ENCODE assay signal across 1 cellular context in the genomic region with DNA sequence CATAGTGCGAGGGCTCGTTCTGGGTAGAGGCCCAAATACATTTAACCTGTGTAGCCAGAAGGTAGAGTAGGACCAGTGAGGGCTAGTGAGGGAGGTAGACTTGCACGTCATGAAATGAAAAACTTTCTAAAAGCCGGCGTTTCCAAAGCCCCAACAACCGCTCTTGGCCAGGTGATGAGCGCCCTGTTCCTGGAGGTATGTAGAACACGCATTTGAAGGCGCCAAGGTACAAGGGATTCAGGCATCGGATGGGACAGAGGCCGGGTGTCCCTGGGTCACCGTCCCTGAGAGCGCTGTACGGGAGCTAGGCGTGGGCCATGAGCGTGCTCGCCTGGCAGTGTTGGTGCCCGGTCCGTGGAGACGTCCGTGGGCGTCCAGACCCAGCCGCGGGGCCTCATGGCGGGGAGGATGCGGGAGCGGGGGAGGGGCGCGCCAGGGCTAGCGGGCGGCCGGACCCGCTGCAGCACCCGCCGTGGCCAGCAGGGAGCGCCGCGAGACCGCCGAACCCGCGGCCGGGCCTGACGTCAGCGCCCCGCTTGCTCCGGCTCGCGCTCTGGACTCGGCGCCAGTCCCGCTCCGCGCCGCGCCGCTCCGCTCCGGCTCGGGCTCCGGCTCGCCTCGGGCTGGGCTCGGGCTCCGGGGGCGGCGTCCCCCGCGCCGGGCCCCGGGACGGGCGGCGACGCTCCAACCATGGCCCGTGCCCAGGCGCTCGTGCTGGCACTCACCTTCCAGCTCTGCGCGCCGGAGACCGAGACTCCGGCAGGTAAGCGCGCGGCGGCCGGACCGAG.
TF ChIP-seq lines count a peak whose summit lies in the region.

A gene (plus strand): TSS at position 568 of the 788 bp plus-strand sequence. CDS start 123 bp downstream, at position 691.

TF ChIP-seq in HepG2, 621 proteins besides CTCF, POLR2A, EP300 and RAD21 (continued from another document and continues in another):
- TF ChIP-seq SRSF9 (IDR thresholded peaks at IDR 0.05; ENCODE audit: borderline replicate concordance, insufficient read depth, low read depth, low read length, poor library complexity, severe bottlenecking), result no peak
- TF ChIP-seq, protein P1, sequence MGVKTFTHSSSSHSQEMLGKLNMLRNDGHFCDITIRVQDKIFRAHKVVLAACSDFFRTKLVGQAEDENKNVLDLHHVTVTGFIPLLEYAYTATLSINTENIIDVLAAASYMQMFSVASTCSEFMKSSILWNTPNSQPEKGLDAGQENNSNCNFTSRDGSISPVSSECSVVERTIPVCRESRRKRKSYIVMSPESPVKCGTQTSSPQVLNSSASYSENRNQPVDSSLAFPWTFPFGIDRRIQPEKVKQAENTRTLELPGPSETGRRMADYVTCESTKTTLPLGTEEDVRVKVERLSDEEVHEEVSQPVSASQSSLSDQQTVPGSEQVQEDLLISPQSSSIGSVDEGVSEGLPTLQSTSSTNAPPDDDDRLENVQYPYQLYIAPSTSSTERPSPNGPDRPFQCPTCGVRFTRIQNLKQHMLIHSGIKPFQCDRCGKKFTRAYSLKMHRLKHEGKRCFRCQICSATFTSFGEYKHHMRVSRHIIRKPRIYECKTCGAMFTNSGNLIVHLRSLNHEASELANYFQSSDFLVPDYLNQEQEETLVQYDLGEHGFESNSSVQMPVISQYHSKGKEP (CRISPR knock-in tag; IDR thresholded peaks at IDR 0.05), result no peak
- no peak for TF ChIP-seq ZNF75D (CRISPR knock-in tag; IDR thresholded peaks at IDR 0.05; ENCODE audit: borderline replicate concordance)
- TF ChIP-seq, protein P2, sequence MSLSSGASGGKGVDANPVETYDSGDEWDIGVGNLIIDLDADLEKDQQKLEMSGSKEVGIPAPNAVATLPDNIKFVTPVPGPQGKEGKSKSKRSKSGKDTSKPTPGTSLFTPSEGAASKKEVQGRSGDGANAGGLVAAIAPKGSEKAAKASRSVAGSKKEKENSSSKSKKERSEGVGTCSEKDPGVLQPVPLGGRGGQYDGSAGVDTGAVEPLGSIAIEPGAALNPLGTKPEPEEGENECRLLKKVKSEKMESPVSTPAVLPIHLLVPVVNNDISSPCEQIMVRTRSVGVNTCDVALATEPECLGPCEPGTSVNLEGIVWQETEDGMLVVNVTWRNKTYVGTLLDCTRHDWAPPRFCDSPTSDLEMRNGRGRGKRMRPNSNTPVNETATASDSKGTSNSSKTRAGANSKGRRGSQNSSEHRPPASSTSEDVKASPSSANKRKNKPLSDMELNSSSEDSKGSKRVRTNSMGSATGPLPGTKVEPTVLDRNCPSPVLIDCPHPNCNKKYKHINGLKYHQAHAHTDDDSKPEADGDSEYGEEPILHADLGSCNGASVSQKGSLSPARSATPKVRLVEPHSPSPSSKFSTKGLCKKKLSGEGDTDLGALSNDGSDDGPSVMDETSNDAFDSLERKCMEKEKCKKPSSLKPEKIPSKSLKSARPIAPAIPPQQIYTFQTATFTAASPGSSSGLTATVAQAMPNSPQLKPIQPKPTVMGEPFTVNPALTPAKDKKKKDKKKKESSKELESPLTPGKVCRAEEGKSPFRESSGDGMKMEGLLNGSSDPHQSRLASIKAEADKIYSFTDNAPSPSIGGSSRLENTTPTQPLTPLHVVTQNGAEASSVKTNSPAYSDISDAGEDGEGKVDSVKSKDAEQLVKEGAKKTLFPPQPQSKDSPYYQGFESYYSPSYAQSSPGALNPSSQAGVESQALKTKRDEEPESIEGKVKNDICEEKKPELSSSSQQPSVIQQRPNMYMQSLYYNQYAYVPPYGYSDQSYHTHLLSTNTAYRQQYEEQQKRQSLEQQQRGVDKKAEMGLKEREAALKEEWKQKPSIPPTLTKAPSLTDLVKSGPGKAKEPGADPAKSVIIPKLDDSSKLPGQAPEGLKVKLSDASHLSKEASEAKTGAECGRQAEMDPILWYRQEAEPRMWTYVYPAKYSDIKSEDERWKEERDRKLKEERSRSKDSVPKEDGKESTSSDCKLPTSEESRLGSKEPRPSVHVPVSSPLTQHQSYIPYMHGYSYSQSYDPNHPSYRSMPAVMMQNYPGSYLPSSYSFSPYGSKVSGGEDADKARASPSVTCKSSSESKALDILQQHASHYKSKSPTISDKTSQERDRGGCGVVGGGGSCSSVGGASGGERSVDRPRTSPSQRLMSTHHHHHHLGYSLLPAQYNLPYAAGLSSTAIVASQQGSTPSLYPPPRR (CRISPR knock-in tag; IDR thresholded peaks at IDR 0.05; ENCODE audit: borderline replicate concordance), result no peak
- TF ChIP-seq ZFY (CRISPR knock-in tag; IDR thresholded peaks at IDR 0.05), result no peak
- TF ChIP-seq ISL2 (CRISPR knock-in tag; IDR thresholded peaks at IDR 0.05), result no peak
- TF ChIP-seq ZNF558 (CRISPR knock-in tag; IDR thresholded peaks at IDR 0.05; ENCODE audit: borderline replicate concordance), result no peak
- TF ChIP-seq, protein P3, sequence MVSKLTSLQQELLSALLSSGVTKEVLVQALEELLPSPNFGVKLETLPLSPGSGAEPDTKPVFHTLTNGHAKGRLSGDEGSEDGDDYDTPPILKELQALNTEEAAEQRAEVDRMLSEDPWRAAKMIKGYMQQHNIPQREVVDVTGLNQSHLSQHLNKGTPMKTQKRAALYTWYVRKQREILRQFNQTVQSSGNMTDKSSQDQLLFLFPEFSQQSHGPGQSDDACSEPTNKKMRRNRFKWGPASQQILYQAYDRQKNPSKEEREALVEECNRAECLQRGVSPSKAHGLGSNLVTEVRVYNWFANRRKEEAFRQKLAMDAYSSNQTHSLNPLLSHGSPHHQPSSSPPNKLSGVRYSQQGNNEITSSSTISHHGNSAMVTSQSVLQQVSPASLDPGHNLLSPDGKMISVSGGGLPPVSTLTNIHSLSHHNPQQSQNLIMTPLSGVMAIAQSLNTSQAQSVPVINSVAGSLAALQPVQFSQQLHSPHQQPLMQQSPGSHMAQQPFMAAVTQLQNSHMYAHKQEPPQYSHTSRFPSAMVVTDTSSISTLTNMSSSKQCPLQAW (CRISPR knock-in tag; IDR thresholded peaks at IDR 0.05), result no peak
- no peak for TF ChIP-seq SIN3B (IDR thresholded peaks at IDR 0.05; ENCODE audit: low read length)
- TF ChIP-seq ZNF749 (CRISPR knock-in tag; IDR thresholded peaks at IDR 0.05; ENCODE audit: borderline replicate concordance), result no peak
- no peak for TF ChIP-seq ZNF713 (CRISPR knock-in tag; IDR thresholded peaks at IDR 0.05)
- TF ChIP-seq ZFP36L1 (CRISPR knock-in tag; IDR thresholded peaks at IDR 0.05), result no peak
- TF ChIP-seq, protein P4, sequence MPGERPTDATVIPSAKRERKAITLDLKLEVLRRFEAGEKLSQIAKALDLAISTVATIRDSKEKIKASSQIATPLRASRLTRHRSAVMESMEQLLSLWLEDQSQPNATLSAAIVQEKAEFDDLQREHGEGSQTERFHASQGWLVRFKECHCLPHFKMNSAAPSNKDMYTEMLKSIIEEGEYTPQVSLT (CRISPR knock-in tag; IDR thresholded peaks at IDR 0.05; ENCODE audit: borderline replicate concordance, low read depth), result no peak
- 0 out of 2 replicates have a peak, but pooled peaks have one; percentile 13 for TF ChIP-seq MTF2 (CRISPR knock-in tag; IDR thresholded peaks at IDR 0.05; ENCODE audit: borderline replicate concordance)
- TF ChIP-seq, protein P5, sequence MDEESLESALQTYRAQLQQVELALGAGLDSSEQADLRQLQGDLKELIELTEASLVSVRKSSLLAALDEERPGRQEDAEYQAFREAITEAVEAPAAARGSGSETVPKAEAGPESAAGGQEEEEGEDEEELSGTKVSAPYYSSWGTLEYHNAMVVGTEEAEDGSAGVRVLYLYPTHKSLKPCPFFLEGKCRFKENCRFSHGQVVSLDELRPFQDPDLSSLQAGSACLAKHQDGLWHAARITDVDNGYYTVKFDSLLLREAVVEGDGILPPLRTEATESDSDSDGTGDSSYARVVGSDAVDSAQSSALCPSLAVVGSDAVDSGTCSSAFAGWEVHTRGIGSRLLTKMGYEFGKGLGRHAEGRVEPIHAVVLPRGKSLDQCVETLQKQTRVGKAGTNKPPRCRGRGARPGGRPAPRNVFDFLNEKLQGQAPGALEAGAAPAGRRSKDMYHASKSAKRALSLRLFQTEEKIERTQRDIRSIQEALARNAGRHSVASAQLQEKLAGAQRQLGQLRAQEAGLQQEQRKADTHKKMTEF (CRISPR knock-in tag; IDR thresholded peaks at IDR 0.05), result 0 out of 2 replicates have a peak, but pooled peaks have one; percentile 8
- TF ChIP-seq MTA1 (CRISPR knock-in tag; IDR thresholded peaks at IDR 0.05; ENCODE audit: borderline replicate concordance), result no peak
- TF ChIP-seq, protein P6, sequence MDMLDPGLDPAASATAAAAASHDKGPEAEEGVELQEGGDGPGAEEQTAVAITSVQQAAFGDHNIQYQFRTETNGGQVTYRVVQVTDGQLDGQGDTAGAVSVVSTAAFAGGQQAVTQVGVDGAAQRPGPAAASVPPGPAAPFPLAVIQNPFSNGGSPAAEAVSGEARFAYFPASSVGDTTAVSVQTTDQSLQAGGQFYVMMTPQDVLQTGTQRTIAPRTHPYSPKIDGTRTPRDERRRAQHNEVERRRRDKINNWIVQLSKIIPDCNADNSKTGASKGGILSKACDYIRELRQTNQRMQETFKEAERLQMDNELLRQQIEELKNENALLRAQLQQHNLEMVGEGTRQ (IDR thresholded peaks at IDR 0.05; ENCODE audit: low read depth, low read length), result no peak
- TF ChIP-seq, protein P6 (CRISPR knock-in tag; IDR thresholded peaks at IDR 0.05; ENCODE audit: borderline replicate concordance), result no peak
- TF ChIP-seq ESRRA (CRISPR knock-in tag; IDR thresholded peaks at IDR 0.05; ENCODE audit: low read depth), result no peak
- TF ChIP-seq ZBTB1 (CRISPR knock-in tag; IDR thresholded peaks at IDR 0.05; ENCODE audit: borderline replicate concordance), result no peak
- no peak for TF ChIP-seq ZNF703 (CRISPR knock-in tag; IDR thresholded peaks at IDR 0.05; ENCODE audit: borderline replicate concordance)
- TF ChIP-seq JARID2 (CRISPR knock-in tag; IDR thresholded peaks at IDR 0.05; ENCODE audit: insufficient replicate concordance), result no peak
- no peak; the same call in 1 of the 2 replicates for TF ChIP-seq ZNF224 (CRISPR knock-in tag; IDR thresholded peaks at IDR 0.05)
- TF ChIP-seq ZNF724P (CRISPR knock-in tag; IDR thresholded peaks at IDR 0.05; ENCODE audit: borderline replicate concordance), result no peak; the same call in 1 of the 2 replicates
- TF ChIP-seq CHD2 (IDR thresholded peaks at IDR 0.05; ENCODE audit: low read depth, low read length), result peak; percentile 51; the same call in 1 of the 2 replicates
- TF ChIP-seq, protein P7, sequence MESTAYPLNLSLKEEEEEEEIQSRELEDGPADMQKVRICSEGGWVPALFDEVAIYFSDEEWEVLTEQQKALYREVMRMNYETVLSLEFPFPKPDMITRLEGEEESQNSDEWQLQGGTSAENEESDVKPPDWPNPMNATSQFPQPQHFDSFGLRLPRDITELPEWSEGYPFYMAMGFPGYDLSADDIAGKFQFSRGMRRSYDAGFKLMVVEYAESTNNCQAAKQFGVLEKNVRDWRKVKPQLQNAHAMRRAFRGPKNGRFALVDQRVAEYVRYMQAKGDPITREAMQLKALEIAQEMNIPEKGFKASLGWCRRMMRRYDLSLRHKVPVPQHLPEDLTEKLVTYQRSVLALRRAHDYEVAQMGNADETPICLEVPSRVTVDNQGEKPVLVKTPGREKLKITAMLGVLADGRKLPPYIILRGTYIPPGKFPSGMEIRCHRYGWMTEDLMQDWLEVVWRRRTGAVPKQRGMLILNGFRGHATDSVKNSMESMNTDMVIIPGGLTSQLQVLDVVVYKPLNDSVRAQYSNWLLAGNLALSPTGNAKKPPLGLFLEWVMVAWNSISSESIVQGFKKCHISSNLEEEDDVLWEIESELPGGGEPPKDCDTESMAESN (CRISPR knock-in tag; conservative IDR thresholded peaks at IDR 0.05), result peak; percentile 35; the same call in 1 of the 2 replicates
- no peak for TF ChIP-seq FIP1L1 (IDR thresholded peaks at IDR 0.05; ENCODE audit: borderline replicate concordance, insufficient read depth, low read depth, low read length)
- peak; percentile 26; the same call in 1 of the 2 replicates for TF ChIP-seq NCOA2 (CRISPR knock-in tag; IDR thresholded peaks at IDR 0.05)
- no peak for TF ChIP-seq MBNL3 (CRISPR knock-in tag; conservative IDR thresholded peaks at IDR 0.05)
- TF ChIP-seq, protein P8, sequence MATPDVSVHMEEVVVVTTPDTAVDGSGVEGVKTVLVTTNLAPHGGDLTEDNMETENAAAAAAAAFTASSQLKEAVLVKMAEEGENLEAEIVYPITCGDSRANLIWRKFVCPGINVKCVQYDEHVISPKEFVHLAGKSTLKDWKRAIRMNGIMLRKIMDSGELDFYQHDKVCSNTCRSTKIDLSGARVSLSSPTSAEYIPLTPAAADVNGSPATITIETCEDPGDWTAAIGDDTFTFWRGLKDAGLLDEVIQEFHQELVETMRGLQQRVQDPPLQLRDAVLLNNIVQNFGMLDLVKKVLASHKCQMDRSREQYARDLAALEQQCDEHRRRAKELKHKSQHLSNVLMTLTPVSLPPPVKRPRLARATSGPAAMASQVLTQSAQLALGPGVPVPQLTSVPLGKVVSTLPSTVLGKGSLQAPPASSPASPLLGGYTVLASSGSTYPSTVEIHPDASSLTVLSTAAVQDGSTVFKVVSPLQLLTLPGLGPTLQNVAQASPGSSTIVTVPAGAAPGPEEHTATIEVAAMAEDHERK (CRISPR knock-in tag; IDR thresholded peaks at IDR 0.05; ENCODE audit: low read depth), result no peak
- TF ChIP-seq, protein P9, sequence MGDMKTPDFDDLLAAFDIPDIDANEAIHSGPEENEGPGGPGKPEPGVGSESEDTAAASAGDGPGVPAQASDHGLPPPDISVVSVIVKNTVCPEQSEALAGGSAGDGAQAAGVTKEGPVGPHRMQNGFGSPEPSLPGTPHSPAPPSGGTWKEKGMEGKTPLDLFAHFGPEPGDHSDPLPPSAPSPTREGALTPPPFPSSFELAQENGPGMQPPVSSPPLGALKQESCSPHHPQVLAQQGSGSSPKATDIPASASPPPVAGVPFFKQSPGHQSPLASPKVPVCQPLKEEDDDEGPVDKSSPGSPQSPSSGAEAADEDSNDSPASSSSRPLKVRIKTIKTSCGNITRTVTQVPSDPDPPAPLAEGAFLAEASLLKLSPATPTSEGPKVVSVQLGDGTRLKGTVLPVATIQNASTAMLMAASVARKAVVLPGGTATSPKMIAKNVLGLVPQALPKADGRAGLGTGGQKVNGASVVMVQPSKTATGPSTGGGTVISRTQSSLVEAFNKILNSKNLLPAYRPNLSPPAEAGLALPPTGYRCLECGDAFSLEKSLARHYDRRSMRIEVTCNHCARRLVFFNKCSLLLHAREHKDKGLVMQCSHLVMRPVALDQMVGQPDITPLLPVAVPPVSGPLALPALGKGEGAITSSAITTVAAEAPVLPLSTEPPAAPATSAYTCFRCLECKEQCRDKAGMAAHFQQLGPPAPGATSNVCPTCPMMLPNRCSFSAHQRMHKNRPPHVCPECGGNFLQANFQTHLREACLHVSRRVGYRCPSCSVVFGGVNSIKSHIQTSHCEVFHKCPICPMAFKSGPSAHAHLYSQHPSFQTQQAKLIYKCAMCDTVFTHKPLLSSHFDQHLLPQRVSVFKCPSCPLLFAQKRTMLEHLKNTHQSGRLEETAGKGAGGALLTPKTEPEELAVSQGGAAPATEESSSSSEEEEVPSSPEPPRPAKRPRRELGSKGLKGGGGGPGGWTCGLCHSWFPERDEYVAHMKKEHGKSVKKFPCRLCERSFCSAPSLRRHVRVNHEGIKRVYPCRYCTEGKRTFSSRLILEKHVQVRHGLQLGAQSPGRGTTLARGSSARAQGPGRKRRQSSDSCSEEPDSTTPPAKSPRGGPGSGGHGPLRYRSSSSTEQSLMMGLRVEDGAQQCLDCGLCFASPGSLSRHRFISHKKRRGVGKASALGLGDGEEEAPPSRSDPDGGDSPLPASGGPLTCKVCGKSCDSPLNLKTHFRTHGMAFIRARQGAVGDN (CRISPR knock-in tag; IDR thresholded peaks at IDR 0.05), result peak; percentile 49
- TF ChIP-seq BRD4 (CRISPR knock-in tag; IDR thresholded peaks at IDR 0.05), result no peak
- no peak for TF ChIP-seq ZNF207 (IDR thresholded peaks at IDR 0.05; ENCODE audit: borderline replicate concordance)
- TF ChIP-seq RARG (CRISPR knock-in tag; IDR thresholded peaks at IDR 0.05; ENCODE audit: low read depth), result no peak
